Comparison of ENCODE assay signal across 8 cellular contexts in genomic region chrX:103254921-103255455, GRCh38. TPM values are rescaled to one million over a fixed set of nuclear protein-coding genes. Genes with fewer than 3 reads are reported as not detected.
DNase-seq lines count a peak whose midpoint lies in the region; ATAC-seq, FAIRE-seq and TF ChIP-seq lines count a peak whose summit lies in the region.

Gene TCEAL8, minus strand, starts transcription at chrX:103255155. Its CDS starts 1,176 bp downstream, at chrX:103253979.

- no peaks in the 10 kb centered on the region for H4K20me1 ChIP-seq in PC-9 (ENCODE audit: insufficient read depth)
- no peaks in the 10 kb centered on the region for H4K20me1 ChIP-seq in fibroblast of lung (ENCODE audit: control insufficient read depth, extremely low read depth, insufficient read depth, low read length)

- peak within 1 kb of the TSS; percentile 60 for H3K9ac ChIP-seq in fibroblast of lung (ENCODE audit: insufficient read depth, low read length)

- FAIRE-seq in D721Med (lab: Jason Lieb, UNC): no peak

- H3K4me1 ChIP-seq in PC-9 (replicated peaks; ENCODE audit: insufficient read depth) (no peaks in the 10 kb centered on the region), fibroblast of lung (ENCODE audit: control insufficient read depth, extremely low read depth, insufficient read depth, low read length) (no peaks in the 10 kb centered on the region)

- no peak within 1 kb of the TSS for H3K27ac ChIP-seq in PC-9
- H3K27ac ChIP-seq in fibroblast of lung (ENCODE audit: insufficient read depth, low read length): peak within 1 kb of the TSS; percentile 65

- POLR2A ChIA-PET in PC-9 (lab: Charles Lee; ENCODE audit: unreplicated experiment): interaction anchor here (0.6 to 0.7 kb wide), 3 partner anchors 9 to 125 kb away, joined by 4 to 7 read pairs (median 5); no protein-coding TSS in a partner anchor

- no peaks in the 10 kb centered on the region for H3K36me3 ChIP-seq in PC-9 (ENCODE audit: low read depth)
- H3K36me3 ChIP-seq in fibroblast of lung (ENCODE audit: control insufficient read depth, insufficient read depth, low read length): no peaks in the 10 kb centered on the region

- H2AFZ ChIP-seq in PC-9: peak within 1 kb of the TSS; percentile 97
- H2AFZ ChIP-seq in fibroblast of lung (ENCODE audit: low read length): peak within 1 kb of the TSS; percentile 73

- H3K4me2 ChIP-seq in PC-9 (peak within 1 kb of the TSS; percentile 93), fibroblast of lung (ENCODE audit: extremely low read depth, insufficient read depth, low read length) (peak within 1 kb of the TSS; percentile 82)

- H3K27me3 ChIP-seq in PC-9 (ENCODE audit: insufficient read depth, low read depth) (no peaks in the 10 kb centered on the region), fibroblast of lung (ENCODE audit: control insufficient read depth, insufficient read depth, low read length) (no peaks in the 10 kb centered on the region)

- intact Hi-C loops in PC-9 (cut with micrococcal nuclease; ENCODE audit: unreplicated experiment): loop anchor here (2.0 kb wide), 1 partner anchor 56 kb away; the partner anchor contains the start of gene BEX2
- intact Hi-C loops in activated T-helper 1 cell treated with anti-CD3 and anti-CD28 coated beads, Interleukin-12 subunit alpha, Interleukin-12 subunit beta, Interleukin-2, Interleukin-4 antibody, amounts not matched to agents 30 ng/mL and 10 ng/mL and 1 ng/mL, durations not matched to agents 14 hours and 24 hours and 36 hours (cut with micrococcal nuclease): loop anchor here (2.0 kb wide), 3 partner anchors 40 to 210 kb away; partner anchors contain the start of genes BEX2 and BEX4

- no peaks in the 10 kb centered on the region for H3F3A ChIP-seq in PC-9 (ENCODE audit: insufficient read depth, low read depth)

- peak within 1 kb of the TSS; percentile 92 for H3K27ac Mint-ChIP-seq in activated T-helper 1 cell treated with anti-CD3 and anti-CD28 coated beads, Interleukin-12 subunit alpha, Interleukin-12 subunit beta, Interleukin-2, Interleukin-4 antibody, amounts not matched to agents 30 ng/mL and 10 ng/mL and 1 ng/mL, durations not matched to agents 14 hours and 24 hours and 36 hours
- H3K27ac Mint-ChIP-seq in naive B cell: peak within 1 kb of the TSS; percentile 62 to 96 (median 93)
- H3K27ac Mint-ChIP-seq in stimulated activated memory B cell treated with anti-CD40 and anti-IgM and Interleukin-4, amounts not matched to agents 10 μg/mL and 1 μg/mL and 100 μg/mL, for 72 hours: peak within 1 kb of the TSS; percentile 87

- H3K9me3 Mint-ChIP-seq in activated T-helper 1 cell treated with anti-CD3 and anti-CD28 coated beads, Interleukin-12 subunit alpha, Interleukin-12 subunit beta, Interleukin-2, Interleukin-4 antibody, amounts not matched to agents 30 ng/mL and 10 ng/mL and 1 ng/mL, durations not matched to agents 14 hours and 24 hours and 36 hours: no peaks in the 10 kb centered on the region
- peaks cover 0 to 2% (median 0%) of the 10 kb centered on the region in 7 donors for H3K9me3 Mint-ChIP-seq in naive B cell
- no peaks in the 10 kb centered on the region for H3K9me3 Mint-ChIP-seq in stimulated activated memory B cell treated with anti-CD40 and anti-IgM and Interleukin-4, amounts not matched to agents 10 μg/mL and 1 μg/mL and 100 μg/mL, for 72 hours

- no TSS peak for BruUV-seq in PC-9 (replicated peaks; lab: Mats Ljungman, UMichigan)

- H3K9me2 ChIP-seq in PC-9 (ENCODE audit: insufficient read depth): no peaks in the 10 kb centered on the region

- no peaks in the 10 kb centered on the region for H3K9me3 ChIP-seq in PC-9 (ENCODE audit: insufficient read depth, low read depth)
- no peaks in the 10 kb centered on the region for H3K9me3 ChIP-seq in fibroblast of lung (ENCODE audit: control insufficient read depth, insufficient read depth, low read depth, low read length)

- H3K4me1 Mint-ChIP-seq in activated T-helper 1 cell treated with anti-CD3 and anti-CD28 coated beads, Interleukin-12 subunit alpha, Interleukin-12 subunit beta, Interleukin-2, Interleukin-4 antibody, amounts not matched to agents 30 ng/mL and 10 ng/mL and 1 ng/mL, durations not matched to agents 14 hours and 24 hours and 36 hours (ENCODE audit: low read depth): peaks cover 25% of the 10 kb centered on the region
- peaks cover 12 to 21% (median 16%) of the 10 kb centered on the region in 3 donors for H3K4me1 Mint-ChIP-seq in naive B cell
- peaks cover 17% of the 10 kb centered on the region for H3K4me1 Mint-ChIP-seq in stimulated activated memory B cell treated with anti-CD40 and anti-IgM and Interleukin-4, amounts not matched to agents 10 μg/mL and 1 μg/mL and 100 μg/mL, for 72 hours

- DNase-seq in D721Med (ENCODE audit: insufficient read length, low spot score) (peak; percentile 15), HuH-7.5 (ENCODE audit: low spot score) (peak; percentile 16), PC-9 (peak; percentile 46 to 48), fibroblast of lung (ENCODE audit: low read depth in 2 of 2) (peak; percentile 77 to 81), naive B cell (peak; percentile 38)
- peak; percentile 32 for DNase-seq in activated T-helper 1 cell treated with anti-CD3 and anti-CD28 coated beads, Interleukin-12 subunit alpha, Interleukin-12 subunit beta, Interleukin-2, Interleukin-4 antibody, amounts not matched to agents 30 ng/mL and 10 ng/mL and 1 ng/mL, durations not matched to agents 14 hours and 24 hours and 36 hours (ENCODE audit: low spot score)

- H3K79me2 ChIP-seq in PC-9 (ENCODE audit: low read depth) (0 out of 2 replicates have a peak, but pooled peaks cover 3% of the 10 kb centered on the region), fibroblast of lung (ENCODE audit: control insufficient read depth, insufficient read depth, low read length) (peaks cover 8% of the 10 kb centered on the region)

- H3K27me3 Mint-ChIP-seq in activated T-helper 1 cell treated with anti-CD3 and anti-CD28 coated beads, Interleukin-12 subunit alpha, Interleukin-12 subunit beta, Interleukin-2, Interleukin-4 antibody, amounts not matched to agents 30 ng/mL and 10 ng/mL and 1 ng/mL, durations not matched to agents 14 hours and 24 hours and 36 hours (ENCODE audit: insufficient read depth): peaks cover 8% of the 10 kb centered on the region
- H3K27me3 Mint-ChIP-seq in naive B cell: no peaks in the 10 kb centered on the region
- H3K27me3 Mint-ChIP-seq in stimulated activated memory B cell treated with anti-CD40 and anti-IgM and Interleukin-4, amounts not matched to agents 10 μg/mL and 1 μg/mL and 100 μg/mL, for 72 hours: no peaks in the 10 kb centered on the region

- TF ChIP-seq CTCF in D721Med (IDR thresholded peaks at IDR 0.05; ENCODE audit: insufficient read depth, missing control alignments) (no peak), PC-9 (conservative IDR thresholded peaks at IDR 0.05) (no peak), fibroblast of lung (conservative IDR thresholded peaks at IDR 0.05 in 1 of 2, IDR thresholded peaks at IDR 0.05 in 1 of 2; ENCODE audit: low read depth in 1 of 2, low read length in 2 of 2) (no peak)

- peak; percentile 98 for ATAC-seq in GM21515 (IDR thresholded peaks at IDR 0.05; ENCODE audit: unreplicated experiment)
- ATAC-seq in naive B cell (ENCODE audit: low read depth in 2 of 2): peak; percentile 90 to 97
- ATAC-seq in stimulated activated memory B cell treated with anti-CD40 and anti-IgM and Interleukin-4, amounts not matched to agents 10 μg/mL and 1 μg/mL and 100 μg/mL, for 72 hours: peak; percentile 83

- H3K36me3 Mint-ChIP-seq in activated T-helper 1 cell treated with anti-CD3 and anti-CD28 coated beads, Interleukin-12 subunit alpha, Interleukin-12 subunit beta, Interleukin-2, Interleukin-4 antibody, amounts not matched to agents 30 ng/mL and 10 ng/mL and 1 ng/mL, durations not matched to agents 14 hours and 24 hours and 36 hours (ENCODE audit: low read depth): peaks cover 12% of the 10 kb centered on the region
- H3K36me3 Mint-ChIP-seq in naive B cell: no peaks in the 10 kb centered on the region
- H3K36me3 Mint-ChIP-seq in stimulated activated memory B cell treated with anti-CD40 and anti-IgM and Interleukin-4, amounts not matched to agents 10 μg/mL and 1 μg/mL and 100 μg/mL, for 72 hours: peaks cover 11% of the 10 kb centered on the region

- peak within 1 kb of the TSS; percentile 76 for H3K4me3 ChIP-seq in PC-9
- H3K4me3 ChIP-seq in fibroblast of lung (replicated peaks in 1 of 4; ENCODE audit: control extremely low read depth in 1 of 4, insufficient read depth in 1 of 4, low read depth in 3 of 4, low read length in 4 of 4): peak within 1 kb of the TSS; percentile 52 to 94 (median 69)

- peak within 1 kb of the TSS; percentile 98 for H3K4me3 Mint-ChIP-seq in activated T-helper 1 cell treated with anti-CD3 and anti-CD28 coated beads, Interleukin-12 subunit alpha, Interleukin-12 subunit beta, Interleukin-2, Interleukin-4 antibody, amounts not matched to agents 30 ng/mL and 10 ng/mL and 1 ng/mL, durations not matched to agents 14 hours and 24 hours and 36 hours
- peak within 1 kb of the TSS; percentile 90 to 99 (median 96) for H3K4me3 Mint-ChIP-seq in naive B cell
- peak within 1 kb of the TSS; percentile 87 for H3K4me3 Mint-ChIP-seq in stimulated activated memory B cell treated with anti-CD40 and anti-IgM and Interleukin-4, amounts not matched to agents 10 μg/mL and 1 μg/mL and 100 μg/mL, for 72 hours

- CTCF ChIA-PET in PC-9 (lab: Charles Lee): no interaction called here

RNA-seq across cellular contexts. Expression of gene TCEAL8, which starts in this region (rescaled TPM):
- total RNA-seq in PC-9 (2021) (31.5 and 34.4 TPM in 2 replicates), fibroblast of lung (100 and 127 TPM in 2 replicates)
- 20.7 and 21.9 TPM in 2 replicates for total RNA-seq in activated T-helper 1 cell treated with anti-CD3 and anti-CD28 coated beads, Interleukin-12 subunit alpha, Interleukin-12 subunit beta, Interleukin-2, Interleukin-4 antibody, amounts not matched to agents 30 ng/mL and 10 ng/mL and 1 ng/mL, durations not matched to agents 14 hours and 24 hours and 36 hours
- polyA plus RNA-seq in fibroblast of lung (102 and 145 TPM in 2 replicates), naive B cell (ENCODE audit: low read depth in 6 of 6) (10 to 100 TPM; 34.1 to 64.1 (median 53.4) TPM)
- 74.2 and 112 TPM in 2 replicates for polyA plus RNA-seq in fibroblast of lung (2012)
- 1.3 and 1.4 TPM in 2 replicates for polyA minus RNA-seq in fibroblast of lung (ENCODE audit: low replicate concordance)

Comparison
In these comparisons a context has a peak if more than half of its experiments do, and no peak if none do; other contexts are left out.
1. DNase-seq: peak in every context shown above with its lines; median percentile 79 in fibroblast of lung; 47 in PC-9; 38 in naive B cell; 32 in activated T-helper 1 cell treated with anti-CD3 and anti-CD28 coated beads, Interleukin-12 subunit alpha, Interleukin-12 subunit beta, Interleukin-2, Interleukin-4 antibody, amounts not matched to agents 30 ng/mL and 10 ng/mL and 1 ng/mL, durations not matched to agents 14 hours and 24 hours and 36 hours; 16 in HuH-7.5; 15 in D721Med.